In the genomic region with DNA sequence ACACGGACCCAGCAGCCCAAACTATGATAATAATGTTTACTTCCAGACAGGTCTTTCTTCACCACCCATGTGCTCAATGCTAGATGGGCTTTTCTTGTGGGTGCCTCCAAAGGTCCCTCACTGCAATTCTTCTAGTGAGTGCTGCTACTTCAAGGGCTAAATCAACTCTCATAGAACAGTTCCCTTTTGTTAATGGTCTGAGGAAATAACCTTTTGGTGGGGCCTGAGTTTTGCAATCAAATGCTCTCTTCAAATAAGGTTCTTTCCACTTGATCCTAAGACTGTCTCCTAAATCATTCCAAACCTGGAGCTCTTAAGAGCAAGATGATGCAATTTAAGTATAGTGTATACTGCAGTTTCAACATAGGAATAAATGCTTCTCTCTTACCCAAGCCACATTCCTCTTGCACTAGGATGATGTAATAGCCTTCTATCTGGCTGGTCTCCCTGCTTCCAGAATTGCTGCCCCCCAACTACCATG, we compare ENCODE assay signal across 14 cellular contexts. TPM values are rescaled to one million over a fixed set of nuclear protein-coding genes. Genes with fewer than 3 reads are reported as not detected.
DNase-seq lines count a peak whose midpoint lies in the region; ATAC-seq and TF ChIP-seq lines count a peak whose summit lies in the region.
"Had no signal": no experiment of that assay in that cellular context is flagged by ENCODE, and none has a peak within 500 bp of the region (broad histone marks: within the 10 kb centered on the region; RNA-seq: fewer than 3 reads in every experiment).

No MANE protein-coding gene starts in this region.

- H3K9me3 ChIP-seq in upper lobe of left lung: no peaks in the 10 kb centered on the region
- H3K9me3 ChIP-seq: psoas muscle, testis had no signal

- no peaks in the 10 kb centered on the region for H3K9me3 Mint-ChIP-seq in activated naive CD8-positive, alpha-beta T cell treated with anti-CD3 and anti-CD28 coated beads, Interleukin-2, amount 50 U/mL, for 24 hours
- no peaks in the 10 kb centered on the region for H3K9me3 Mint-ChIP-seq in activated naive CD8-positive, alpha-beta T cell treated with anti-CD3 and anti-CD28 coated beads for 36 hours

- H3K4me1 Mint-ChIP-seq in activated naive CD8-positive, alpha-beta T cell treated with anti-CD3 and anti-CD28 coated beads, Interleukin-2, amount 50 U/mL, for 24 hours: peaks cover 58% of the 10 kb centered on the region
- H3K4me1 Mint-ChIP-seq in activated naive CD8-positive, alpha-beta T cell treated with anti-CD3 and anti-CD28 coated beads for 36 hours: peaks cover 54% of the 10 kb centered on the region

- TF ChIP-seq CTCF in RWPE1 (conservative IDR thresholded peaks at IDR 0.05; ENCODE audit: low read depth) (no peak), upper lobe of left lung (IDR thresholded peaks at IDR 0.05) (no peak)

- no peaks in the 10 kb centered on the region for H3K36me3 ChIP-seq in upper lobe of left lung

- peaks cover 12 to 48% (median 23%) of the 10 kb centered on the region in 4 donors for H3K4me1 ChIP-seq in upper lobe of left lung
- H3K4me1 ChIP-seq: psoas muscle had no signal

- H3K27ac ChIP-seq in RWPE1: peak overlapping the region; percentile 66
- peak overlapping the region in 2 of 4 donors; percentile 2 to 23 for H3K27ac ChIP-seq in upper lobe of left lung
- H3K27ac ChIP-seq: psoas muscle, testis had no signal

- no peak for ATAC-seq in activated naive CD8-positive, alpha-beta T cell treated with anti-CD3 and anti-CD28 coated beads, Interleukin-2, amount 50 U/mL, for 24 hours
- ATAC-seq in upper lobe of left lung (ENCODE audit: low FRiP score in 2 of 2) (peak; percentile 27 to 38), GM19324 (IDR thresholded peaks at IDR 0.05; ENCODE audit: low FRiP score, unreplicated experiment) (no peak)
- ATAC-seq: Panc1 had no signal

- no peak for TF ChIP-seq POLR2A in upper lobe of left lung (IDR thresholded peaks at IDR 0.05)

- H3K27ac Mint-ChIP-seq in activated naive CD8-positive, alpha-beta T cell treated with anti-CD3 and anti-CD28 coated beads, Interleukin-2, amount 50 U/mL, for 24 hours: peak overlapping the region; percentile 35
- no peak overlapping the region for H3K27ac Mint-ChIP-seq in activated naive CD8-positive, alpha-beta T cell treated with anti-CD3 and anti-CD28 coated beads for 36 hours

- no peaks in the 10 kb centered on the region for H3K27me3 Mint-ChIP-seq in activated naive CD8-positive, alpha-beta T cell treated with anti-CD3 and anti-CD28 coated beads, Interleukin-2, amount 50 U/mL, for 24 hours
- no peaks in the 10 kb centered on the region for H3K27me3 Mint-ChIP-seq in activated naive CD8-positive, alpha-beta T cell treated with anti-CD3 and anti-CD28 coated beads for 36 hours
- H3K27me3 Mint-ChIP-seq: activated naive CD8-positive, alpha-beta T cell had no signal

- no peak overlapping the region for H3K4me3 ChIP-seq in upper lobe of left lung
- H3K4me3 ChIP-seq: psoas muscle, testis had no signal

- POLR2A ChIA-PET in RWPE1 (lab: Yijun Ruan, JAX; ENCODE audit: low non-redundant PET): no interaction called here

- no peak overlapping the region for H3K4me3 Mint-ChIP-seq in activated naive CD8-positive, alpha-beta T cell treated with anti-CD3 and anti-CD28 coated beads, Interleukin-2, amount 50 U/mL, for 24 hours
- no peak overlapping the region for H3K4me3 Mint-ChIP-seq in activated naive CD8-positive, alpha-beta T cell treated with anti-CD3 and anti-CD28 coated beads for 36 hours
- H3K4me3 Mint-ChIP-seq: activated naive CD8-positive, alpha-beta T cell had no signal

- no peak for DNase-seq in activated naive CD8-positive, alpha-beta T cell treated with anti-CD3 and anti-CD28 coated beads, Interleukin-2, amount 50 U/mL, for 24 hours
- DNase-seq in activated naive CD8-positive, alpha-beta T cell treated with anti-CD3 and anti-CD28 coated beads for 36 hours: no peak
- no peak for DNase-seq in RWPE1 (ENCODE audit: low spot score)
- peak; percentile 85 for DNase-seq in fibroblast of peridontal ligament (ENCODE audit: extremely low read depth)
- DNase-seq in upper lobe of left lung: peak in 1 of 2 donors; percentile 33
- DNase-seq in A172 (ENCODE audit: low spot score): no peak
- DNase-seq in activated naive CD4-positive, alpha-beta T cell (lab: John Stamatoyannopoulos, UW): no peak
- DNase-seq: activated CD4-positive, alpha-beta T cell treated with anti-CD3 and anti-CD28 coated beads for 1 hour; NCI-H1694; psoas muscle had no signal

- peaks cover 10% of the 10 kb centered on the region for H3K36me3 Mint-ChIP-seq in activated naive CD8-positive, alpha-beta T cell treated with anti-CD3 and anti-CD28 coated beads, Interleukin-2, amount 50 U/mL, for 24 hours (ENCODE audit: low read depth)
- H3K36me3 Mint-ChIP-seq in activated naive CD8-positive, alpha-beta T cell treated with anti-CD3 and anti-CD28 coated beads for 36 hours: peaks cover 16% of the 10 kb centered on the region

- no peaks in the 10 kb centered on the region for H3K27me3 ChIP-seq in upper lobe of left lung
- H3K27me3 ChIP-seq: testis had no signal

- TF ChIP-seq EP300 in upper lobe of left lung (IDR thresholded peaks at IDR 0.05): peak in 1 of 4 donors; percentile 56

- 50 to 80% methylated on average over 1 of the region's 1 CpG for WGBS in upper lobe of left lung, 2 donors

- CTCF ChIA-PET in RWPE1 (lab: Yijun Ruan, JAX): interaction anchor here (0.6 kb wide), 1 partner anchor 172 kb away, joined by 3 read pairs; no protein-coding TSS in a partner anchor

RNA-seq across cellular contexts. Expression of a gene that starts 6.0 kb away (rescaled TPM):
- total RNA-seq in activated naive CD8-positive, alpha-beta T cell treated with anti-CD3 and anti-CD28 coated beads for 36 hours: 10 to 100 TPM; 14.5 to 15.7 TPM
- total RNA-seq in upper lobe of left lung: 1 to 10 TPM; 2.6 to 7.4 (median 4.3) TPM
- total RNA-seq in A172 (2014; rRNA removed; shearing (Covaris generic)): 7.4 and 19.8 TPM in 2 replicates

Comparison
In these comparisons a context has a peak if more than half of its experiments do, and no peak if none do; other contexts are left out.
1. ATAC-seq: peak in upper lobe of left lung (2 of 2); none in activated naive CD8-positive, alpha-beta T cell treated with anti-CD3 and anti-CD28 coated beads, Interleukin-2, amount 50 U/mL, for 24 hours (single experiment) and GM19324 (single experiment).